Comparison of ENCODE assay signal across 33 cellular contexts in the genomic region with DNA sequence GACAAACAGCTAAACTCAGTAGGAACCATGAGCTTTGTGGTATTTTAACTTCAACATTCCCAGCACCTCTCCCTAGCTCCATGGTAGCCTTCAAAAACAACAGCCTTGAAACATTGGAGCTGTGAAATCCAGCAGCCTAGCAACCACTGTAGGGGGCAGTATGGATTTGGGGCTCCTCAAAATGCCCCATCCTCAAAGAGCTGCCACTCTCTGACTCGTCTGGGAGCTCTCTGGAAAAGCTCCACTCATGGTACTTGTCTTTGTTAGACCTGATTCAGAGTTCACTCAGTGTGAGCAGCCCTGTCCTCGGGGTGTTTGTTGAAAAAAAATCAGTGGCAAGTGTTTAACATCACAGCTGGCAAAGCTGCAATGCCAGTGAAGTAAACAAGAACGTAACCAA.
DNase-seq lines count a peak whose midpoint lies in the region; ATAC-seq, FAIRE-seq and TF ChIP-seq lines count a peak whose summit lies in the region.
"Had no signal": no experiment of that assay in that cellular context is flagged by ENCODE, and none has a peak within 500 bp of the region (broad histone marks: within the 10 kb centered on the region; RNA-seq: fewer than 3 reads in every experiment).

No MANE protein-coding gene starts in this region.

- H4K20me1 ChIP-seq in Loucy (ENCODE audit: insufficient read depth, low read length, poor library complexity, severe bottlenecking) = no peaks in the 10 kb centered on the region

- intact Hi-C loops in adrenal gland (cut with DNase I) = no loop called here

- H3K36me3 ChIP-seq in Loucy (ENCODE audit: insufficient read depth, low read length) = no peaks in the 10 kb centered on the region
- H3K36me3 ChIP-seq in adrenal gland (replicated peaks in 1 of 2) = no peaks in the 10 kb centered on the region
- H3K36me3 ChIP-seq: cardiac muscle cell had no signal

- H3K36me3 Mint-ChIP-seq in chondrocyte (ENCODE audit: low read depth) = no peaks in the 10 kb centered on the region
- H3K36me3 Mint-ChIP-seq: activated naive CD4-positive, alpha-beta T cell treated with anti-CD3 and anti-CD28 coated beads, Interleukin-2, amount 50 U/mL, for 72 hours; natural killer cell; stimulated activated naive B cell treated with anti-CD40 and anti-IgM and Interleukin-4, amounts not matched to agents 10 μg/mL and 1 μg/mL and 100 μg/mL, for 72 hours had no signal

- no peaks in the 10 kb centered on the region for H3K9me3 Mint-ChIP-seq in chondrocyte (ENCODE audit: low read depth)
- H3K9me3 Mint-ChIP-seq: activated naive CD4-positive, alpha-beta T cell treated with anti-CD3 and anti-CD28 coated beads, Interleukin-2, amount 50 U/mL, for 72 hours; activated T-helper 2 cell treated with anti-CD3 and anti-CD28 coated beads, Interferon-gamma antibody, Interleukin-2, Interleukin-4, amounts not matched to agents 10 μg/mL and 5 μg/mL and 100 μg/mL, durations not matched to agents 14 hours and 24 hours and 36 hours; CD4-positive, alpha-beta T cell; effector memory CD8-positive, alpha-beta T cell; natural killer cell; stimulated activated naive B cell treated with anti-CD40 and anti-IgM and Interleukin-4, amounts not matched to agents 10 μg/mL and 1 μg/mL and 100 μg/mL, for 72 hours; T-helper 2 cell treated with Interferon-gamma antibody and Interleukin-4, amounts not matched to agents 5 μg/mL and 100 μg/mL, for 36 hours had no signal

- no peak overlapping the region for H3K27ac Mint-ChIP-seq in chondrocyte (ENCODE audit: unreplicated experiment)
- H3K27ac Mint-ChIP-seq: activated naive CD4-positive, alpha-beta T cell treated with anti-CD3 and anti-CD28 coated beads, Interleukin-2, amount 50 U/mL, for 72 hours; activated T-helper 2 cell treated with anti-CD3 and anti-CD28 coated beads, Interferon-gamma antibody, Interleukin-2, Interleukin-4, amounts not matched to agents 10 μg/mL and 5 μg/mL and 100 μg/mL, durations not matched to agents 14 hours and 24 hours and 36 hours; CD4-positive, alpha-beta T cell; effector memory CD8-positive, alpha-beta T cell; natural killer cell; stimulated activated naive B cell treated with anti-CD40 and anti-IgM and Interleukin-4, amounts not matched to agents 10 μg/mL and 1 μg/mL and 100 μg/mL, for 72 hours; T-helper 2 cell treated with Interferon-gamma antibody and Interleukin-4, amounts not matched to agents 5 μg/mL and 100 μg/mL, for 36 hours had no signal

- no peaks in the 10 kb centered on the region for H3F3A ChIP-seq in Loucy (ENCODE audit: low read depth)

- H3K4me3 ChIP-seq in Loucy (ENCODE audit: low read length, poor library complexity, severe bottlenecking) = no peak overlapping the region
- H3K4me3 ChIP-seq in adrenal gland = no peak overlapping the region
- H3K4me3 ChIP-seq: cardiac muscle cell, coronary artery, lung, mucosa of descending colon, PC-9 had no signal

- DNase-seq in GM10266 (ENCODE audit: extremely low spot score) (no peak), chondrocyte (ENCODE audit: low spot score) (no peak), left lobe of liver (ENCODE audit: low spot score) (no peak), NCI-H524 treated with DMSO at 0.1 percent for 48 hours (lab: John Stamatoyannopoulos, UW) (no peak), adrenal gland (no peak), GM12892 (ENCODE audit: insufficient read length) (no peak)
- no peak for DNase-seq in activated CD4-positive, CD25-positive, alpha-beta regulatory T cell (lab: John Stamatoyannopoulos, UW)
- DNase-seq: activated CD4-positive, alpha-beta T cell treated with anti-CD3 and anti-CD28 coated beads for 48 hours; activated T-cell treated with anti-CD3 and anti-CD28 coated beads for 4 hours; anterior cingulate cortex; CD4-positive, alpha-beta T cell; effector memory CD8-positive, alpha-beta T cell; EL; GOT3; mucosa of descending colon; natural killer cell; NCI-H1417; NCI-H2029; NCI-H524; occipital lobe; PC-9; stimulated activated naive B cell treated with anti-CD40 and anti-IgM and Interleukin-4, amounts not matched to agents 10 μg/mL and 1 μg/mL and 100 μg/mL, for 72 hours; substantia nigra; trophoblast cell had no signal

- TF ChIP-seq CTCF in GM10266 (IDR thresholded peaks at IDR 0.05; ENCODE audit: control insufficient read depth, insufficient read depth, low read depth, missing control alignments) = peak; percentile 20
- TF ChIP-seq CTCF in Loucy (conservative IDR thresholded peaks at IDR 0.05; ENCODE audit: low read length) = 0 out of 2 replicates have a peak, but pooled peaks have one; percentile 18
- peak; percentile 51 for TF ChIP-seq CTCF in chondrocyte (IDR thresholded peaks at IDR 0.05)
- no peak for TF ChIP-seq CTCF in adrenal gland (IDR thresholded peaks at IDR 0.05)

- no peak for FAIRE-seq in GM12892 (lab: Jason Lieb, UNC)

- no peak overlapping the region for H3K4me2 ChIP-seq in Loucy (ENCODE audit: low read depth, low read length, poor library complexity, severe bottlenecking)
- H3K4me2 ChIP-seq: KMS-11, PC-9 had no signal

- H3K9me3 ChIP-seq in Loucy (ENCODE audit: insufficient read depth, low read depth, low read length) (no peaks in the 10 kb centered on the region), adrenal gland (replicated peaks in 1 of 3) (no peaks in the 10 kb centered on the region)
- H3K9me3 ChIP-seq: mucosa of descending colon had no signal

- no peaks in the 10 kb centered on the region for H3K9me2 ChIP-seq in Loucy (replicated peaks; ENCODE audit: low read depth, low read length)

- WGBS in adrenal gland, 4 donors = 66 to 76% (median 71%) methylated on average over 3 of the region's 3 CpGs

- H3K4me3 Mint-ChIP-seq in chondrocyte (ENCODE audit: unreplicated experiment) = no peak overlapping the region
- H3K4me3 Mint-ChIP-seq: CD4-positive, alpha-beta T cell; effector memory CD8-positive, alpha-beta T cell; natural killer cell; stimulated activated naive B cell treated with anti-CD40 and anti-IgM and Interleukin-4, amounts not matched to agents 10 μg/mL and 1 μg/mL and 100 μg/mL, for 72 hours; T-helper 2 cell treated with Interferon-gamma antibody and Interleukin-4, amounts not matched to agents 5 μg/mL and 100 μg/mL, for 36 hours had no signal

- H3K4me1 ChIP-seq in Loucy (ENCODE audit: insufficient read depth, low read length, poor library complexity, severe bottlenecking) (no peaks in the 10 kb centered on the region), adrenal gland (replicated peaks in 1 of 2) (no peaks in the 10 kb centered on the region)

- peak; percentile 55 for ATAC-seq in left lobe of liver
- ATAC-seq: activated naive CD4-positive, alpha-beta T cell treated with anti-CD3 and anti-CD28 coated beads, Interleukin-2, amount 50 U/mL, for 72 hours; effector memory CD8-positive, alpha-beta T cell; mucosa of descending colon; natural killer cell; Right ventricle myocardium inferior; stimulated activated naive B cell treated with anti-CD40 and anti-IgM and Interleukin-4, amounts not matched to agents 10 μg/mL and 1 μg/mL and 100 μg/mL, for 72 hours had no signal

- no peak overlapping the region for H3K9ac ChIP-seq in Loucy (ENCODE audit: low read depth, low read length, poor library complexity, severe bottlenecking)
- H3K9ac ChIP-seq: KMS-11 had no signal

- H3K79me2 ChIP-seq in Loucy (ENCODE audit: insufficient read depth, low read length) = no peaks in the 10 kb centered on the region

- H3K4me1 Mint-ChIP-seq in chondrocyte (ENCODE audit: low read depth) = peaks cover 18% of the 10 kb centered on the region
- H3K4me1 Mint-ChIP-seq: natural killer cell had no signal

- H3K27me3 Mint-ChIP-seq in chondrocyte (ENCODE audit: low read depth) = no peaks in the 10 kb centered on the region

- H3K27ac ChIP-seq in adrenal gland = no peak overlapping the region
- H3K27ac ChIP-seq: cardiac muscle cell, coronary artery, KMS-11, PC-9 had no signal

- no peak for TF ChIP-seq POLR2A in adrenal gland (IDR thresholded peaks at IDR 0.05)
- no peak for TF ChIP-seq POLR2A in GM12892 (IDR thresholded peaks at IDR 0.05; ENCODE audit: low read depth, low read length)

- H3K27me3 ChIP-seq in Loucy (ENCODE audit: insufficient read depth, low read length, poor library complexity, severe bottlenecking) (no peaks in the 10 kb centered on the region), adrenal gland (no peaks in the 10 kb centered on the region)
- H3K27me3 ChIP-seq: cardiac muscle cell had no signal

- no peak overlapping the region for H2AFZ ChIP-seq in Loucy (ENCODE audit: low read length)
- H2AFZ ChIP-seq: PC-9 had no signal

Comparison
In these comparisons a context has a peak if more than half of its experiments do, and no peak if none do; other contexts are left out.
1. CTCF ChIP-seq: peak in GM10266 (single experiment), Loucy (single experiment) and chondrocyte (single experiment); none in adrenal gland (0 of 6).